1 cellular context compared by ENCODE assay signal in the genomic region with DNA sequence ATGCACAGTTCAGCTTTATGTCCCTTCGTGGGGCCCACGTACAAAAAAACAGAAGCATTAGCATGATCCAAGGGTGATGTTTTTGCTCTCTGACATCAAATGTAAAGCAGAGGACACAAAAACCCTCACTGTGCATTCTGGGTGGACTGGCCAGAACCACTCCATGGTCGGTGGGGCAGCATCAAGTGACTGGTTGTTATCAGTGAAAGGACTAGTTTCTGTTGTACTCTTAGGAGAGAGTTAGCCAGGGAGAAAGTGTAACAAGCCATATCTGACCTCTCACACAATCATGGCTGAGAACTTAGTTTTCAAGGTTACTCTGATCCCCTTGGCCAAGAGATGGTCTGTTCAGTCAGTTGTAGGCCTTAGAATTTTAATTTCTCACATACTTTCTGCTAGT.
TF ChIP-seq lines count a peak whose summit lies in the region.

No MANE protein-coding gene starts in this region.

TF ChIP-seq in H1, 55 proteins besides CTCF, POLR2A, EP300 and RAD21:
- TF ChIP-seq KDM1A (IDR thresholded peaks at IDR 0.05; ENCODE audit: borderline replicate concordance, low read length) (no peak), KDM5A (IDR thresholded peaks at IDR 0.05; ENCODE audit: low read length) (no peak), RXRA (IDR thresholded peaks at IDR 0.05; ENCODE audit: insufficient read depth, low read depth, low read length) (no peak), SAP30 (IDR thresholded peaks at IDR 0.05; ENCODE audit: insufficient read depth, insufficient replicate concordance, low read length) (no peak), RNF2 (IDR thresholded peaks at IDR 0.05; ENCODE audit: borderline replicate concordance, low read depth, low read length, missing control alignments, poor library complexity, severe bottlenecking) (no peak), CBX5 (IDR thresholded peaks at IDR 0.05; ENCODE audit: low read depth, low read length) (no peak), GABPA (IDR thresholded peaks at IDR 0.05; ENCODE audit: borderline replicate concordance, insufficient read depth, low read length) (no peak), RBBP5 (IDR thresholded peaks at IDR 0.05; ENCODE audit: borderline replicate concordance, low read depth, low read length) (no peak), HDAC2 (IDR thresholded peaks at IDR 0.05; ENCODE audit: borderline replicate concordance in 1 of 2, low read depth in 2 of 2, low read length in 2 of 2) (no peak), SUZ12 (IDR thresholded peaks at IDR 0.05; ENCODE audit: low read length) (no peak), TBP (IDR thresholded peaks at IDR 0.05; ENCODE audit: low read depth, low read length) (no peak), ZNF274 (IDR thresholded peaks at IDR 0.05; ENCODE audit: borderline replicate concordance, extremely low read depth, low read length) (no peak), SIX5 (IDR thresholded peaks at IDR 0.05; ENCODE audit: low read depth, low read length) (no peak), SRF (IDR thresholded peaks at IDR 0.05; ENCODE audit: low read depth, low read length) (no peak), TAF1 (IDR thresholded peaks at IDR 0.05; ENCODE audit: low read depth, low read length) (no peak), BRCA1 (IDR thresholded peaks at IDR 0.05; ENCODE audit: low read depth, low read length) (no peak), MAFK (IDR thresholded peaks at IDR 0.05; ENCODE audit: low read depth, low read length) (no peak), JUND (IDR thresholded peaks at IDR 0.05; ENCODE audit: low read length) (no peak)
- TF ChIP-seq, protein P1, sequence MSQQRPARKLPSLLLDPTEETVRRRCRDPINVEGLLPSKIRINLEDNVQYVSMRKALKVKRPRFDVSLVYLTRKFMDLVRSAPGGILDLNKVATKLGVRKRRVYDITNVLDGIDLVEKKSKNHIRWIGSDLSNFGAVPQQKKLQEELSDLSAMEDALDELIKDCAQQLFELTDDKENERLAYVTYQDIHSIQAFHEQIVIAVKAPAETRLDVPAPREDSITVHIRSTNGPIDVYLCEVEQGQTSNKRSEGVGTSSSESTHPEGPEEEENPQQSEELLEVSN (IDR thresholded peaks at IDR 0.05) = no peak
- TF ChIP-seq, protein P2, sequence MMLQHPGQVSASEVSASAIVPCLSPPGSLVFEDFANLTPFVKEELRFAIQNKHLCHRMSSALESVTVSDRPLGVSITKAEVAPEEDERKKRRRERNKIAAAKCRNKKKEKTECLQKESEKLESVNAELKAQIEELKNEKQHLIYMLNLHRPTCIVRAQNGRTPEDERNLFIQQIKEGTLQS (IDR thresholded peaks at IDR 0.05; ENCODE audit: insufficient read depth, low read depth, low read length) = no peak
